8 cellular contexts compared by ENCODE assay signal in genomic region chr22:41446639-41447434, GRCh38. TPM values are rescaled to one million over a fixed set of nuclear protein-coding genes. Genes with fewer than 3 reads are reported as not detected.
DNase-seq lines count a peak whose midpoint lies in the region; ATAC-seq and TF ChIP-seq lines count a peak whose summit lies in the region.

TOB2 (minus strand) TSS chr22:41446801; CDS start chr22:41437345, 9,456 bp downstream.

- peaks cover 0 to 2% of the 10 kb centered on the region in 2 donors for H3K27me3 ChIP-seq in aorta (ENCODE audit: control insufficient read depth in 1 of 2, insufficient read depth in 2 of 2, low read length in 1 of 2)

- DNase-seq in GM10266 (ENCODE audit: extremely low spot score) (peak; percentile 89), NCI-H2081 treated with DMSO at 0.1 percent for 48 hours (lab: John Stamatoyannopoulos, UW) (peak; percentile 53), T1000 (lab: John Stamatoyannopoulos, UW) (peak; percentile 90), astrocyte of the cerebellum (ENCODE audit: low read depth) (peak; percentile 76), hepatic stellate cell (ENCODE audit: low spot score) (peak; percentile 92), renal cortical epithelial cell (ENCODE audit: low read depth) (peak; percentile 71), aorta (peak; percentile 96 to 97)

- H3K27ac ChIP-seq in aorta (ENCODE audit: low read depth in 1 of 2, low read length in 2 of 2) = peak within 1 kb of the TSS; percentile 90 to 93

- peak; percentile 51 for ATAC-seq in HG02885 (IDR thresholded peaks at IDR 0.05; ENCODE audit: poor library complexity, unreplicated experiment)
- peak; percentile 91 for ATAC-seq in aorta (ENCODE audit: low FRiP score)

- H3K4me3 ChIP-seq in astrocyte of the cerebellum (ENCODE audit: low read depth, low read length) = peak within 1 kb of the TSS; percentile 100
- peak within 1 kb of the TSS; percentile 71 to 96 for H3K4me3 ChIP-seq in aorta (ENCODE audit: low read length in 2 of 2)

- intact Hi-C loops in aorta (cut with DNase I) = loop anchor here in 1 of 2 donors (2.0 to 5.0 kb wide), 3 partner anchors 35 to 80 kb away; no protein-coding TSS in a partner anchor

- H3K9me3 ChIP-seq in aorta (ENCODE audit: control insufficient read depth, low read length) = no peaks in the 10 kb centered on the region

- TF ChIP-seq CTCF in GM10266 (IDR thresholded peaks at IDR 0.05; ENCODE audit: control insufficient read depth, insufficient read depth, low read depth, missing control alignments) (no peak), astrocyte of the cerebellum (IDR thresholded peaks at IDR 0.05; ENCODE audit: low read depth, low read length, missing control alignments) (no peak)

- WGBS in aorta, 2 donors = 0 to 1% methylated on average over 57 to 85 of the region's 85 CpGs

- no peaks in the 10 kb centered on the region for H3K36me3 ChIP-seq in aorta (ENCODE audit: control insufficient read depth in 1 of 2, insufficient read depth in 2 of 2, low read length in 1 of 2)

- H3K4me1 ChIP-seq in aorta (ENCODE audit: control insufficient read depth in 1 of 2, insufficient read depth in 2 of 2, low read length in 2 of 2) = no peaks in the 10 kb centered on the region

- in situ Hi-C loops in astrocyte of the cerebellum (cut with HindIII; ENCODE audit: low sequenced_read_pairs) = loop anchor here (5.0 kb wide), 1 partner anchor 40 kb away; no protein-coding TSS in a partner anchor

RNA-seq across cellular contexts. Expression of gene TOB2, which starts in this region (rescaled TPM):
- total RNA-seq in renal cortical epithelial cell = 12.2 and 35.9 TPM in 2 replicates
- total RNA-seq in aorta = 10 to 100 TPM; 47.7 to 55.9 TPM
- polyA plus RNA-seq in aorta = 10 to 100 TPM; 12.9 to 15.5 TPM

Comparison
In these comparisons a context has a peak if more than half of its experiments do, and no peak if none do; other contexts are left out.
1. Peak in every context shown above with its lines: DNase-seq, ATAC-seq, H3K4me3 ChIP-seq and H3K27ac ChIP-seq.